In the genomic region with DNA sequence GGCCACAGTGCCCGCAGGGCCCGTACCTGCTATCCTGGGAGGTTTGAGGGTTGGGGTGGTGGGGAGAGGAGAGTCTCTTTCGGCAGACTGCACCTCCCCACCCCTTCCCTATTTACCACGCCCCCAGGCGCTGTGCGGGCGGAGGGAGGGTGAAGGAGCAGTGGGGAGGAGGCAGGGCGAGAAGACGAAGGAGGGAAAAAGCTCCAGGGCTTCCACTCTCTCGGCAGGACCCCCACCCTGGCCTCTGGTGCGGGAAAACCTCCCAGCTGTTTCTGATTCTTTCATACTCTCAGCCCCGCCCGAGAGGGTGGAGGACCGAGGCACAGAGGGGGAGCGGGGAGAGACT, we compare ENCODE assay signal across 8 cellular contexts.
DNase-seq lines count a peak whose midpoint lies in the region; ATAC-seq and TF ChIP-seq lines count a peak whose summit lies in the region.

No MANE protein-coding gene starts in this region.

- TF ChIP-seq CTCF in fibroblast of pulmonary artery (IDR thresholded peaks at IDR 0.05; ENCODE audit: low read length, missing control alignments) (no peak), retinal pigment epithelial cell (conservative IDR thresholded peaks at IDR 0.05; ENCODE audit: low read depth, low read length) (no peak)

- DNase-seq in NCI-H2227 (lab: John Stamatoyannopoulos, UW; ENCODE audit: unreplicated experiment) = peak; percentile 41
- no peak for DNase-seq in NCI-H2227 treated with DMSO at 0.1 percent for 48 hours (lab: John Stamatoyannopoulos, UW)
- DNase-seq in activated CD4-positive, alpha-beta T cell treated with anti-CD3 and anti-CD28 coated beads, Interleukin-2, amount 50 U/mL, for 1 hour = peak; percentile 16
- DNase-seq in fibroblast of pulmonary artery (ENCODE audit: low read depth) = no peak
- no peak for DNase-seq in retinal pigment epithelial cell (ENCODE audit: low read depth)
- DNase-seq in DMS114 treated with DMSO at 0.1 percent for 48 hours (lab: John Stamatoyannopoulos, UW; ENCODE audit: unreplicated experiment) = no peak
- DNase-seq in SIG-M5 (lab: John Stamatoyannopoulos, UW) = no peak

- peak overlapping the region; percentile 49 for H3K4me3 ChIP-seq in fibroblast of pulmonary artery (replicated peaks; ENCODE audit: low read depth, low read length)
- H3K4me3 ChIP-seq in retinal pigment epithelial cell (ENCODE audit: low read length) = peak overlapping the region; percentile 56

- ATAC-seq in GM21619 (IDR thresholded peaks at IDR 0.05; ENCODE audit: unreplicated experiment) = no peak

Comparison
In these comparisons a context has a peak if more than half of its experiments do, and no peak if none do; other contexts are left out.
1. DNase-seq: peak in NCI-H2227 (single experiment) and activated CD4-positive, alpha-beta T cell treated with anti-CD3 and anti-CD28 coated beads, Interleukin-2, amount 50 U/mL, for 1 hour (single experiment); none in NCI-H2227 treated with DMSO at 0.1 percent for 48 hours (single experiment), fibroblast of pulmonary artery (single experiment), retinal pigment epithelial cell (single experiment), DMS114 treated with DMSO at 0.1 percent for 48 hours (single experiment) and SIG-M5 (single experiment).